In the genomic region with DNA sequence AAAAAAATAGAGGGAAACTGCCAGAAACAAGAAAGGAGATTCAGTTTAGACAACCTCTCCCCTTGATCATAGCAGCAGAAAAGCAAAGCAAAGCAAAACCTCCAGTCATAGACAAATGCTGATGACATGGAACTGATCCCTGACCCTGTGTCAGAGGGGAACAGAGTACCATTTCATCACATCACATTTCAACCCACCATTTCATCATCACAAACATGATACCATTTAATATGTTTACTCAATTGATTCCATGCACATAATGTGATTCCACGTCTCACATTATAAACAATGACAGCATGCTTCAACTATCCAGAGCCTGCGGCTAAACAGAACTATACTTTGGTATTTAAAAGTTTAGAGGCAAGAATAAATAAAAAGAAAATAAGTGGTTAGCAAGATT, we compare ENCODE assay signal across 14 cellular contexts. TPM values are rescaled to one million over a fixed set of nuclear protein-coding genes. Genes with fewer than 3 reads are reported as not detected.
DNase-seq lines count a peak whose midpoint lies in the region; ATAC-seq, FAIRE-seq and TF ChIP-seq lines count a peak whose summit lies in the region.
"Had no signal": no experiment of that assay in that cellular context is flagged by ENCODE, and none has a peak within 500 bp of the region (broad histone marks: within the 10 kb centered on the region; RNA-seq: fewer than 3 reads in every experiment).

No MANE protein-coding gene starts in this region.

- H3K4me3 ChIP-seq in left lung = no peak overlapping the region

- no peaks in the 10 kb centered on the region for H3K27me3 ChIP-seq in left lung

- no peaks in the 10 kb centered on the region for H3K9me3 ChIP-seq in left lung

- peak; percentile 87 for ATAC-seq in left lobe of liver
- ATAC-seq in HG02885 (IDR thresholded peaks at IDR 0.05; ENCODE audit: poor library complexity, unreplicated experiment) = no peak
- ATAC-seq in left lung = no peak
- ATAC-seq: activated CD4-positive, CD25-positive, alpha-beta regulatory T cell treated with anti-CD3 and anti-CD28 coated beads, Interleukin-2, amount 50 U/mL, for 24 hours had no signal

- no peaks in the 10 kb centered on the region for H3K36me3 ChIP-seq in left lung

- H3K36me3 Mint-ChIP-seq in HFFc6 (ENCODE audit: low read depth) = no peaks in the 10 kb centered on the region

- no peaks in the 10 kb centered on the region for H3K9me3 Mint-ChIP-seq in HFFc6
- H3K9me3 Mint-ChIP-seq: activated T-helper 2 cell treated with anti-CD3 and anti-CD28 coated beads, Interferon-gamma antibody, Interleukin-2, Interleukin-4, amounts not matched to agents 10 μg/mL and 5 μg/mL and 100 μg/mL, durations not matched to agents 14 hours and 24 hours and 36 hours had no signal

- H3K27me3 Mint-ChIP-seq in HFFc6 (ENCODE audit: insufficient read depth) = peaks cover 3% of the 10 kb centered on the region; the same call in 1 of the 2 replicates
- H3K27me3 Mint-ChIP-seq: CD4-positive, CD25-positive, alpha-beta regulatory T cell had no signal

- no peak for TF ChIP-seq CTCF in HFFc6 (IDR thresholded peaks at IDR 0.05)
- no peak for TF ChIP-seq CTCF in left lung (IDR thresholded peaks at IDR 0.05)
- no peak for TF ChIP-seq CTCF in D721Med (IDR thresholded peaks at IDR 0.05; ENCODE audit: insufficient read depth, missing control alignments)

- peak overlapping the region; percentile 51 for H3K4me3 Mint-ChIP-seq in HFFc6
- H3K4me3 Mint-ChIP-seq: CD4-positive, CD25-positive, alpha-beta regulatory T cell had no signal

- H3K27ac Mint-ChIP-seq in HFFc6 = peak overlapping the region; percentile 93

- DNase-seq in AG08395 (ENCODE audit: low spot score) = peak; percentile 11
- peak; percentile 89 for DNase-seq in HFFc6
- peak; percentile 74 for DNase-seq in astrocyte of the hippocampus (ENCODE audit: low read depth, low spot score)
- DNase-seq in left lobe of liver (ENCODE audit: low spot score) = peak; percentile 68
- DNase-seq in NOMO-1 treated with DMSO at 0.1 percent for 48 hours (lab: John Stamatoyannopoulos, UW; ENCODE audit: unreplicated experiment) = no peak
- DNase-seq in left lung = no peak
- no peak for DNase-seq in D721Med (ENCODE audit: insufficient read length, low spot score)
- DNase-seq: CD4-positive, CD25-positive, alpha-beta regulatory T cell; retina; SHP77 treated with DMSO at 0.1 percent for 48 hours had no signal

- H3K27ac ChIP-seq in left lung = peak overlapping the region in 1 of 2 donors; percentile 5

- peaks cover 0 to 12% of the 10 kb centered on the region in 2 donors for H3K4me1 ChIP-seq in left lung

- intact Hi-C loops in left lung (cut with DNase I) = loop anchor here in 1 of 2 donors (10.0 kb wide), 1 partner anchor 322 kb away; no protein-coding TSS in a partner anchor

- peaks cover 66% of the 10 kb centered on the region for H3K4me1 Mint-ChIP-seq in HFFc6 (ENCODE audit: low read depth)

- no peak for FAIRE-seq in D721Med (lab: Jason Lieb, UNC)
- FAIRE-seq: colon had no signal

RNA-seq across cellular contexts. Expression of gene ACOT12, which starts 28.7 kb away (rescaled TPM):
- not detected for total RNA-seq in HFFc6 (2021; fragmentation: NEBNext Ultra II Directional; extraction: Animal tissue kit (Norgen Biotek cat#: 25700))
- total RNA-seq in left lobe of liver (51.6 TPM), left lung (not detected)
- total RNA-seq: activated T-helper 2 cell treated with anti-CD3 and anti-CD28 coated beads, Interferon-gamma antibody, Interleukin-2, Interleukin-4, amounts not matched to agents 10 μg/mL and 5 μg/mL and 100 μg/mL, durations not matched to agents 14 hours and 24 hours and 36 hours; CD4-positive, CD25-positive, alpha-beta regulatory T cell had no signal

Comparison
In these comparisons a context has a peak if more than half of its experiments do, and no peak if none do; other contexts are left out.
1. DNase-seq: peak in AG08395 (single experiment), HFFc6 (single experiment), astrocyte of the hippocampus (single experiment) and left lobe of liver (single experiment); none in NOMO-1 treated with DMSO at 0.1 percent for 48 hours (single experiment), left lung (0 of 2) and D721Med (single experiment).
2. RNA of gene ACOT12, which starts 28.7 kb away (total RNA-seq): 51.6 TPM in left lobe of liver (single experiment); not detected in HFFc6 and not detected in left lung; every median in the first group is over 10 times any median in the second.